Comparison of ENCODE assay signal across 23 cellular contexts in genomic region chr7:84219310-84219709, GRCh38. TPM values are rescaled to one million over a fixed set of nuclear protein-coding genes. Genes with fewer than 3 reads are reported as not detected.
A peak's percentile ranks its signal among the peaks of the same experiment; 100 is the strongest.
DNase-seq lines count a peak whose midpoint lies in the region; ATAC-seq, FAIRE-seq and TF ChIP-seq lines count a peak whose summit lies in the region.
"Had no signal": no experiment of that assay in that cellular context is flagged by ENCODE, and none has a peak within 500 bp of the region (broad histone marks: within the 10 kb centered on the region; RNA-seq: fewer than 3 reads in every experiment).

No MANE protein-coding gene starts in this region.

- dilution Hi-C loops in endothelial cell of umbilical vein (cut with MboI; ENCODE audit: extremely low pct_ligation_motif_present, low sequenced_read_pairs), result no loop called here

- H4K20me1 ChIP-seq in PC-9 (ENCODE audit: insufficient read depth), result no peaks in the 10 kb centered on the region
- H4K20me1 ChIP-seq in endothelial cell of umbilical vein (replicated peaks; ENCODE audit: control insufficient read depth, extremely low read depth, insufficient read depth, low read length), result no peaks in the 10 kb centered on the region

- H3K4me1 ChIP-seq in A549 (peaks cover 16% of the 10 kb centered on the region), PC-9 (replicated peaks; ENCODE audit: insufficient read depth) (no peaks in the 10 kb centered on the region; the same call in none of the 2 replicates), endothelial cell of umbilical vein (ENCODE audit: control insufficient read depth, extremely low read depth, insufficient read depth, low read length) (peaks cover 4% of the 10 kb centered on the region), colonic mucosa (no peaks in the 10 kb centered on the region)
- H3K4me1 ChIP-seq: Caco-2 had no signal

- H3K4me2 ChIP-seq in A549 (peak overlapping the region; percentile 6; the same call in 2 of the 3 replicates), PC-9 (no peak overlapping the region), endothelial cell of umbilical vein (ENCODE audit: insufficient read depth, low read length) (no peak overlapping the region)
- H3K4me2 ChIP-seq: KMS-11, SK-N-SH had no signal

- no peak for TF ChIP-seq RAD21 in A549 (conservative IDR thresholded peaks at IDR 0.05 in 1 of 2, IDR thresholded peaks at IDR 0.05 in 1 of 2)

- ATAC-seq in A549 (peak in 1 of 2 experiments; percentile 20; a peak in 1 of 6 replicates), GM19035 (IDR thresholded peaks at IDR 0.05; ENCODE audit: unreplicated experiment) (no peak), HG03521 (IDR thresholded peaks at IDR 0.05; ENCODE audit: unreplicated experiment) (no peak)

- peaks cover 7% of the 10 kb centered on the region; the same call in 1 of the 2 replicates for H3K9me2 ChIP-seq in PC-9 (ENCODE audit: insufficient read depth)
- H3K9me2 ChIP-seq: SK-N-SH had no signal

- no peak overlapping the region for H3K27ac ChIP-seq in A549
- H3K27ac ChIP-seq in PC-9, result no peak overlapping the region
- no peak overlapping the region for H3K27ac ChIP-seq in endothelial cell of umbilical vein (ENCODE audit: insufficient read depth, low read depth, low read length)
- no peak overlapping the region for H3K27ac ChIP-seq in colonic mucosa
- H3K27ac ChIP-seq: KMS-11 had no signal

- H3K79me2 ChIP-seq in PC-9 (ENCODE audit: low read depth), result no peaks in the 10 kb centered on the region
- H3K79me2 ChIP-seq in endothelial cell of umbilical vein (ENCODE audit: control insufficient read depth, insufficient read depth, low read length), result no peaks in the 10 kb centered on the region

- CTCF ChIA-PET in A549 (lab: Yijun Ruan, JAX), result no interaction called here
- CTCF ChIA-PET in PC-9 (lab: Charles Lee), result no interaction called here
- CTCF ChIA-PET in endothelial cell of umbilical vein (lab: Charles Lee), result interaction anchor here (0.9 kb wide), 1 partner anchor 24 kb away, joined by 3 read pairs; no protein-coding TSS in a partner anchor

- no peak for TF ChIP-seq POLR2A in A549 (IDR thresholded peaks at IDR 0.05; ENCODE audit: low read length)
- no peak for TF ChIP-seq POLR2A in H54 (IDR thresholded peaks at IDR 0.05; ENCODE audit: low read depth, low read length)
- no peak for TF ChIP-seq POLR2A in endothelial cell of umbilical vein (IDR thresholded peaks at IDR 0.05; ENCODE audit: low read depth, low read length)

- H3K4me3 ChIP-seq in A549, result no peak overlapping the region
- no peak overlapping the region for H3K4me3 ChIP-seq in PC-9
- no peak overlapping the region for H3K4me3 ChIP-seq in endothelial cell of umbilical vein (replicated peaks in 1 of 3; ENCODE audit: insufficient read depth in 1 of 3, low read depth in 1 of 3, low read length in 3 of 3)
- H3K4me3 ChIP-seq in colonic mucosa, result no peak overlapping the region

- BruUV-seq in PC-9 (replicated peaks; lab: Mats Ljungman, UMichigan) (no TSS peak), endothelial cell of umbilical vein (replicated peaks; lab: Mats Ljungman, UMichigan) (no TSS peak)

- H3K9me3 ChIP-seq in A549, result no peaks in the 10 kb centered on the region
- H3K9me3 ChIP-seq in PC-9 (ENCODE audit: insufficient read depth, low read depth), result peaks cover 10% of the 10 kb centered on the region; the same call in 1 of the 2 replicates
- peaks cover 2% of the 10 kb centered on the region for H3K9me3 ChIP-seq in endothelial cell of umbilical vein (replicated peaks; ENCODE audit: control insufficient read depth, insufficient read depth, low read length)
- no peaks in the 10 kb centered on the region for H3K9me3 ChIP-seq in colonic mucosa
- H3K9me3 ChIP-seq: Caco-2, SK-N-SH had no signal

- TF ChIP-seq EP300 in A549 (IDR thresholded peaks at IDR 0.05), result no peak

- 51% methylated on average over 2 of the region's 2 CpGs for WGBS in A549 (ENCODE audit: missing lambda C conversion rate)

- POLR2A ChIA-PET in A549 (lab: Yijun Ruan, JAX), result no interaction called here
- POLR2A ChIA-PET in PC-9 (lab: Charles Lee; ENCODE audit: unreplicated experiment), result no interaction called here
- POLR2A ChIA-PET in endothelial cell of umbilical vein (lab: Charles Lee), result no interaction called here

- no peak overlapping the region for H3K9ac ChIP-seq in endothelial cell of umbilical vein (replicated peaks; ENCODE audit: extremely low read depth, insufficient read depth, low read length)
- H3K9ac ChIP-seq in colonic mucosa (ENCODE audit: low read depth in 2 of 2, low read length in 2 of 2), result no peak overlapping the region
- H3K9ac ChIP-seq: KMS-11, SK-N-SH had no signal

- intact Hi-C loops in PC-9 (cut with micrococcal nuclease; ENCODE audit: unreplicated experiment), result no loop called here
- intact Hi-C loops in endothelial cell of umbilical vein (cut with micrococcal nuclease), result no loop called here
- intact Hi-C loops in colonic mucosa (cut with DNase I), result no loop called here

- no peaks in the 10 kb centered on the region for H3F3A ChIP-seq in PC-9 (ENCODE audit: insufficient read depth, low read depth)

- H3K27me3 ChIP-seq in PC-9 (ENCODE audit: insufficient read depth, low read depth) (no peaks in the 10 kb centered on the region), endothelial cell of umbilical vein (ENCODE audit: control insufficient read depth in 2 of 2, insufficient read depth in 2 of 2, low read length in 2 of 2) (no peaks in the 10 kb centered on the region), colonic mucosa (no peaks in the 10 kb centered on the region)

- DNase-seq in A549 (ENCODE audit: low read depth in 1 of 2, low spot score in 1 of 2), result peak in 1 of 2 experiments; percentile 13
- no peak for DNase-seq in H54 (ENCODE audit: insufficient read length, low spot score)
- peak in 1 of 2 experiments; percentile 54 for DNase-seq in PC-9
- no peak for DNase-seq in endothelial cell of umbilical vein (ENCODE audit: low read depth, low spot score)
- DNase-seq in activated naive CD4-positive, alpha-beta T cell treated with Interleukin-2 at 50 U/mL for 16 hours, result no peak
- no peak for DNase-seq in colonic mucosa
- DNase-seq: Caco-2; CD4-positive, alpha-beta T cell; DMS153; GF-D8; H7; NCI-H1048; NCI-H1417 treated with DMSO at 0.1 percent for 48 hours; NCI-H187; NCI-H446 treated with DMSO at 0.1 percent for 48 hours; NCI-H526 treated with DMSO at 0.1 percent for 48 hours; RPMI8226; SHP77 treated with DMSO at 0.1 percent for 48 hours; SK-N-SH had no signal

- TF ChIP-seq CTCF in A549 (IDR thresholded peaks at IDR 0.05) (no peak), PC-9 (conservative IDR thresholded peaks at IDR 0.05) (no peak), endothelial cell of umbilical vein (IDR thresholded peaks at IDR 0.05; ENCODE audit: extremely low read depth in 1 of 2, insufficient read depth in 1 of 2, low read depth in 1 of 2, low read length in 2 of 2) (no peak), colonic mucosa (IDR thresholded peaks at IDR 0.05) (no peak)

- no peak for FAIRE-seq in A549 (lab: Jason Lieb, UNC)
- FAIRE-seq in H54 (lab: Jason Lieb, UNC), result peak; percentile 61
- peak; percentile 35 for FAIRE-seq in endothelial cell of umbilical vein (lab: Jason Lieb, UNC)
- FAIRE-seq: HTR-8/SVneo had no signal

- no peaks in the 10 kb centered on the region for H3K9me1 ChIP-seq in endothelial cell of umbilical vein (replicated peaks; ENCODE audit: control insufficient read depth, extremely low read depth, insufficient read depth, low read length)

- H2AFZ ChIP-seq in PC-9 (peak overlapping the region; percentile 54; the same call in 1 of the 2 replicates), endothelial cell of umbilical vein (ENCODE audit: low read depth, low read length) (no peak overlapping the region)

- H3K36me3 ChIP-seq in PC-9 (ENCODE audit: low read depth), result no peaks in the 10 kb centered on the region
- H3K36me3 ChIP-seq in endothelial cell of umbilical vein (ENCODE audit: control insufficient read depth in 2 of 2, extremely low read depth in 1 of 2, insufficient read depth in 2 of 2, low read length in 2 of 2), result no peaks in the 10 kb centered on the region
- no peaks in the 10 kb centered on the region for H3K36me3 ChIP-seq in colonic mucosa

TF ChIP-seq in A549, 52 proteins besides CTCF, POLR2A, EP300 and RAD21 (continues in another document):
- TF ChIP-seq FOSL2 (IDR thresholded peaks at IDR 0.05), result no peak
- peak; percentile 81 for TF ChIP-seq FOSL2 (CRISPR knock-in tag; IDR thresholded peaks at IDR 0.05)
- peak; percentile 14; the same call in 1 of the 2 replicates for TF ChIP-seq GATA3 (IDR thresholded peaks at IDR 0.05; ENCODE audit: borderline replicate concordance)

TF ChIP-seq in endothelial cell of umbilical vein, 7 proteins besides CTCF, POLR2A, EP300 and RAD21:
- TF ChIP-seq EZH2 (IDR thresholded peaks at IDR 0.05; ENCODE audit: borderline replicate concordance, low read depth, low read length, severe bottlenecking) (no peak), FOS (IDR thresholded peaks at IDR 0.05; ENCODE audit: borderline replicate concordance, insufficient read depth, low read length) (peak; percentile 5)

RNA-seq across cellular contexts. Expression of gene SEMA3A, which starts 24.7 kb away (rescaled TPM):
- 19.1 and 19.9 TPM in 2 replicates for polyA plus RNA-seq in A549 (2011; rRNA removed)
- polyA plus RNA-seq in A549 (2012; cell fraction: cytosol; rRNA removed), result 1.3 and 1.5 TPM in 2 replicates
- polyA plus RNA-seq in A549 (2012; cell fraction: nucleus; rRNA removed), result 1.3 and 1.5 TPM in 2 replicates
- 3.6 to 4.3 TPM (median 4.2 TPM) in 3 replicates for polyA plus RNA-seq in A549 (2017; fragmentation: RNase III; extraction: RNeasy Plus Mini Kit Qiagen cat#74134 plus additional on column Dnase treatment)
- polyA minus RNA-seq in A549 (2011; rRNA and poly(A)+ RNA removed), result 13.2 and 14.6 TPM in 2 replicates
- total RNA-seq in PC-9 (2021), result 6.1 and 6.3 TPM in 2 replicates
- 1.2 and 1.7 TPM in 2 replicates for total RNA-seq in endothelial cell of umbilical vein
- polyA plus RNA-seq in endothelial cell of umbilical vein, result 0.49 and 0.68 TPM in 2 replicates
- 0.68 and 0.73 TPM in 2 replicates for polyA plus RNA-seq in endothelial cell of umbilical vein (2011; cell fraction: cytosol; rRNA removed)
- 1.3 and 1.6 TPM in 2 replicates for polyA plus RNA-seq in endothelial cell of umbilical vein (2011; cell fraction: nucleus; rRNA removed)
- polyA plus RNA-seq in endothelial cell of umbilical vein (2012), result 0.45 and 0.76 TPM in 2 replicates
- 1.5 and 1.6 TPM in 2 replicates for polyA minus RNA-seq in endothelial cell of umbilical vein
- not detected for polyA minus RNA-seq in endothelial cell of umbilical vein (2011; cell fraction: cytosol; rRNA and poly(A)+ RNA removed)
- 3.3 and 4.3 TPM in 2 replicates for polyA minus RNA-seq in endothelial cell of umbilical vein (2011; cell fraction: nucleus; rRNA and poly(A)+ RNA removed)
- 10 to 100 TPM in 1 of 2 donors, 1 to 10 TPM in 1; 1.7 to 14.2 TPM for total RNA-seq in colonic mucosa
